13 cellular contexts compared by ENCODE assay signal in the genomic region with DNA sequence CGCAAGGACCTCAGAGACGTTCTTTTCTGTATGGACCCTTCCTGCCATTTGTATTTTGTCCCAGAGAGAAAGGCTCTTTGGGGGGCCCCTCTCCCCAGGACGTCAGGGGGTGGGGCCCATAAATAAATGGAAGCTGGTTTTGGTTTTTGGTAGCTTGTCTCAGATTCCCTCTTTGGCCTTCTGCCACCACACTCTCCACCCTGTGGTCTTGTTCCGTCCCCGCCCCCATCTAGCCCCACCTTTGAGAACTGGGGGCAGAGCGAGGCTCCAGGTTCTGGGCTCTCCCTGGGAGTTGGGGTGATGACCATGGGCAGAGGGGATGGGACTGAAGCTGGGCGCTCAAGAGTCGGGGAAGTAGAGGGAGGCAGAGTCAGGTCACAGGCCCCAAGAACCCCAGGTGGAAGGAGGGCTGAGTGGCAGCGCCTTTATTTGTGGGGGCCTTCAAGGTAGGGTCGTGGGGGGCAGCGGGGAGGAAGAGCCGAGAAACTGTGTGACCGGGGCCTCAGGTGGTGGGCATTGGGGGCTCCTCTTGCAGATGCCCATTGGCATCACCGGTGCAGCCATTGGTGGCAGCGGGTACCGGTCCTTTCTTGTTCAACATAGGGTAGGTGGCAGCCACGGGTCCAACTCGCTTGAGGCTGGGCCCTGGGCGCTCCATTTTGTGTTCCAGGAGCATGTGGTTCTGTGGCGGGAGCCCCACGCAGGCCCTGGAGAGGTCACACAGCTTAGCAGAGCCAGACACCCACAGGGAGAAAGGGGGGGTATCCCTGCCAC. TPM values are rescaled to one million over a fixed set of nuclear protein-coding genes. Genes with fewer than 3 reads are reported as not detected.
DNase-seq lines count a peak whose midpoint lies in the region; FAIRE-seq and TF ChIP-seq lines count a peak whose summit lies in the region.
"Had no signal": no experiment of that assay in that cellular context is flagged by ENCODE, and none has a peak within 500 bp of the region (broad histone marks: within the 10 kb centered on the region; RNA-seq: fewer than 3 reads in every experiment).

No MANE protein-coding gene starts in this region.

- TF ChIP-seq EP300 in ovary (IDR thresholded peaks at IDR 0.05) = no peak

- peaks cover 28% of the 10 kb centered on the region for H3K4me1 ChIP-seq in CD8-positive, alpha-beta memory T cell (ENCODE audit: insufficient read depth, low read length)
- H3K4me1 ChIP-seq in HUES6 (ENCODE audit: control insufficient read depth, insufficient read depth, low read length) (peaks cover 55% of the 10 kb centered on the region), ovary (ENCODE audit: insufficient read depth) (peaks cover 21% of the 10 kb centered on the region)

- H3K9ac ChIP-seq in HUES6 (ENCODE audit: low read length) = peak overlapping the region; percentile 22

- FAIRE-seq in bronchial epithelial cell (lab: Jason Lieb, UNC) = no peak
- FAIRE-seq in H54 (lab: Jason Lieb, UNC) = no peak
- no peak for FAIRE-seq in D721Med (lab: Jason Lieb, UNC)
- FAIRE-seq: small intestine had no signal

- no peaks in the 10 kb centered on the region for H3K27me3 ChIP-seq in CD8-positive, alpha-beta memory T cell (ENCODE audit: insufficient read depth, low read length, poor library complexity, severe bottlenecking)
- H3K27me3 ChIP-seq in HUES6 (ENCODE audit: control insufficient read depth, insufficient read depth, low read length) (no peaks in the 10 kb centered on the region), bronchial epithelial cell (ENCODE audit: control insufficient read depth, insufficient read depth, low read length) (no peaks in the 10 kb centered on the region), ovary (no peaks in the 10 kb centered on the region)

- CTCF ChIA-PET in CD8-positive, alpha-beta memory T cell (lab: Charles Lee) = interaction anchor here (0.9 to 3.5 kb wide), 4 partner anchors 16 to 86 kb away, joined by 3 to 12 read pairs (median 4); a partner anchor contains a TSS

- H3K27ac ChIP-seq in CD8-positive, alpha-beta memory T cell (ENCODE audit: low read depth, low read length) = no peak overlapping the region
- H3K27ac ChIP-seq in HUES6 (ENCODE audit: low read depth, low read length) (no peak overlapping the region), ovary (peak overlapping the region; percentile 43 to 76)

- peak overlapping the region in 6 of 8 donors; percentile 26 to 81 (median 42) for H3K27ac Mint-ChIP-seq in CD8-positive, alpha-beta memory T cell

- TF ChIP-seq POLR2A in ovary (IDR thresholded peaks at IDR 0.05) = no peak
- TF ChIP-seq POLR2A in H54 (IDR thresholded peaks at IDR 0.05; ENCODE audit: low read depth, low read length) = no peak

- H3K4me1 Mint-ChIP-seq in CD8-positive, alpha-beta memory T cell = peaks cover 9 to 51% (median 16%) of the 10 kb centered on the region in 3 donors

- peak overlapping the region; percentile 40 to 66 (median 51) for H3K4me3 Mint-ChIP-seq in CD8-positive, alpha-beta memory T cell

- H3K4me3 ChIP-seq in CD8-positive, alpha-beta memory T cell (ENCODE audit: low read length) = no peak overlapping the region
- peak overlapping the region; percentile 63 for H3K4me3 ChIP-seq in HUES6 (ENCODE audit: low read depth, low read length)
- peak overlapping the region; percentile 53 for H3K4me3 ChIP-seq in bronchial epithelial cell (ENCODE audit: low read depth, low read length)
- H3K4me3 ChIP-seq in ovary = no peak overlapping the region

- H3K36me3 Mint-ChIP-seq in CD8-positive, alpha-beta memory T cell = peaks cover 0 to 14% (median 0%) of the 10 kb centered on the region in 3 donors

- DNase-seq in CD8-positive, alpha-beta memory T cell = no peak
- DNase-seq in bronchial epithelial cell (ENCODE audit: low read depth) (no peak), ovary (peak; percentile 55 to 72 (median 57)), occipital lobe (lab: John Stamatoyannopoulos, UW) (no peak), H54 (ENCODE audit: insufficient read length, low spot score) (no peak), D721Med (ENCODE audit: insufficient read length, low spot score) (no peak)
- no peak for DNase-seq in stimulated activated CD4-positive, alpha-beta T cell treated with anti-CD3 and anti-CD28 coated beads, Interleukin-4, amount 100 ng/mL, for 4 hours
- DNase-seq: activated naive CD4-positive, alpha-beta T cell treated with anti-CD3 and anti-CD28 coated beads, Interleukin-2, amount 50 U/mL, for 16 hours; NCI-H748 treated with DMSO at 0.1 percent for 48 hours; small intestine had no signal

- no peaks in the 10 kb centered on the region for H3K36me3 ChIP-seq in CD8-positive, alpha-beta memory T cell (ENCODE audit: insufficient read depth, low read length)
- H3K36me3 ChIP-seq in HUES6 (ENCODE audit: control insufficient read depth, insufficient read depth, low read length) (peaks cover 20% of the 10 kb centered on the region), bronchial epithelial cell (ENCODE audit: control insufficient read depth, insufficient read depth, low read length) (no peaks in the 10 kb centered on the region), ovary (no peaks in the 10 kb centered on the region)

- H3K9me3 ChIP-seq in CD8-positive, alpha-beta memory T cell (ENCODE audit: low read length) = no peaks in the 10 kb centered on the region
- H3K9me3 ChIP-seq in HUES6 (ENCODE audit: control insufficient read depth, insufficient read depth, low read depth, low read length) = no peaks in the 10 kb centered on the region
- no peaks in the 10 kb centered on the region for H3K9me3 ChIP-seq in ovary

- POLR2A ChIA-PET in CD8-positive, alpha-beta memory T cell (lab: Charles Lee) = interaction anchor here (4.6 kb wide), 1 partner anchor 13 kb away, joined by 42 read pairs; a partner anchor contains a TSS

- intact Hi-C loops in ovary (cut with DNase I) = no loop called here

- 75 to 82% (median 78%) methylated on average over 21 of the region's 21 CpGs for WGBS in ovary, 3 donors

- TF ChIP-seq CTCF in bronchial epithelial cell (IDR thresholded peaks at IDR 0.05; ENCODE audit: insufficient read depth, low read length, severe bottlenecking) (no peak), ovary (IDR thresholded peaks at IDR 0.05) (no peak), D721Med (IDR thresholded peaks at IDR 0.05; ENCODE audit: insufficient read depth, missing control alignments) (no peak)

- no peaks in the 10 kb centered on the region for H3K9me3 Mint-ChIP-seq in CD8-positive, alpha-beta memory T cell

- H3K27me3 Mint-ChIP-seq in CD8-positive, alpha-beta memory T cell = no peaks in the 10 kb centered on the region

RNA-seq across cellular contexts. Expression of a gene that starts 3.3 kb away (rescaled TPM):
- total RNA-seq in CD8-positive, alpha-beta memory T cell = 10 to 100 TPM; 18.2 to 20.3 TPM
- polyA plus RNA-seq in CD8-positive, alpha-beta memory T cell = 33.2 TPM
- total RNA-seq in bronchial epithelial cell = 6.7 and 15.3 TPM in 2 replicates
- total RNA-seq in ovary = 100 to 1,000 TPM in 6 of 7 donors, 10 to 100 TPM in 1; 45.2 to 345 (median 217) TPM
- 100 to 1,000 TPM in 1 of 2 donors, 1 to 10 TPM in 1; 9.6 to 144 TPM for polyA plus RNA-seq in ovary
- 95.1 TPM for total RNA-seq in occipital lobe

RNA-seq across cellular contexts. Expression of a gene that starts 15.4 kb away (rescaled TPM):
- total RNA-seq in CD8-positive, alpha-beta memory T cell = 100 to 1,000 TPM; 111 to 131 TPM
- polyA plus RNA-seq in CD8-positive, alpha-beta memory T cell = 108 TPM
- total RNA-seq in bronchial epithelial cell (13.2 and 17.1 TPM in 2 replicates), ovary (100 to 1,000 TPM in 2 of 7 donors, 10 to 100 TPM in 5; 58.9 to 124 (median 88.3) TPM), occipital lobe (75.6 TPM)
- 10 to 100 TPM in 1 of 2 donors, 1 to 10 TPM in 1; 4.6 to 90.3 TPM for polyA plus RNA-seq in ovary

RNA-seq across cellular contexts. Expression of a gene that starts 37.2 kb away (rescaled TPM):
- total RNA-seq in CD8-positive, alpha-beta memory T cell = under 1 TPM; 0.26 to 0.31 TPM
- not detected for polyA plus RNA-seq in CD8-positive, alpha-beta memory T cell
- total RNA-seq in bronchial epithelial cell = under 0.01 TPM in 1 of 2 replicates, not detected in the other
- 1 to 10 TPM; 1.8 to 9.2 (median 2.4) TPM for total RNA-seq in ovary
- 1 to 10 TPM; 1.4 to 3.2 TPM for polyA plus RNA-seq in ovary
- 0.78 TPM for total RNA-seq in occipital lobe
- total RNA-seq: lung microvascular endothelial cell; T-helper 2 cell treated with Interferon-gamma antibody and Interleukin-4, amounts not matched to agents 100 ng/mL and 5 ng/mL, for 36 hours had no signal

RNA-seq across cellular contexts. Expression of a gene that starts 48.6 kb away (rescaled TPM):
- under 1 TPM; 0.28 to 0.29 TPM for total RNA-seq in CD8-positive, alpha-beta memory T cell
- polyA plus RNA-seq in CD8-positive, alpha-beta memory T cell = not detected
- total RNA-seq in bronchial epithelial cell = 123 and 166 TPM in 2 replicates
- total RNA-seq in ovary = 10 to 100 TPM in 2 of 7 donors, 1 to 10 TPM in 5; 1.5 to 20.9 (median 3.7) TPM
- polyA plus RNA-seq in ovary = 1 to 10 TPM in 1 of 2 donors, under 1 TPM in 1; 0.67 to 2.7 TPM
- not detected for total RNA-seq in occipital lobe
- total RNA-seq: T-helper 2 cell treated with Interferon-gamma antibody and Interleukin-4, amounts not matched to agents 100 ng/mL and 5 ng/mL, for 36 hours had no signal

Comparison
In these comparisons a context has a peak if more than half of its experiments do, and no peak if none do; other contexts are left out.
1. DNase-seq: peak in ovary (5 of 5); none in CD8-positive, alpha-beta memory T cell (0 of 5), bronchial epithelial cell (single experiment), occipital lobe (single experiment), H54 (single experiment), D721Med (single experiment) and stimulated activated CD4-positive, alpha-beta T cell treated with anti-CD3 and anti-CD28 coated beads, Interleukin-4, amount 100 ng/mL, for 4 hours (0 of 2).
2. H3K27ac ChIP-seq: peak in ovary (2 of 2); none in CD8-positive, alpha-beta memory T cell (single experiment) and HUES6 (single experiment).
3. H3K4me3 ChIP-seq: peak in HUES6 (single experiment) and bronchial epithelial cell (single experiment); none in CD8-positive, alpha-beta memory T cell (single experiment) and ovary (single experiment).